ENCODE assay signal across 9 cellular contexts in genomic region chr4:57119054-57119651, GRCh38. TPM values are rescaled to one million over a fixed set of nuclear protein-coding genes. Genes with fewer than 3 reads are reported as not detected.
DNase-seq lines count a peak whose midpoint lies in the region; ATAC-seq and TF ChIP-seq lines count a peak whose summit lies in the region.
"Had no signal": no experiment of that assay in that cellular context is flagged by ENCODE, and none has a peak within 500 bp of the region (broad histone marks: within the 10 kb centered on the region; RNA-seq: fewer than 3 reads in every experiment).

No MANE protein-coding gene starts in this region.

- H2AFZ ChIP-seq in smooth muscle cell (ENCODE audit: low read depth) = peak overlapping the region; percentile 52

- H3F3A ChIP-seq in smooth muscle cell (ENCODE audit: low read depth) = peaks cover 23% of the 10 kb centered on the region

- DNase-seq in HCEC 1CT (peak; percentile 71), astrocyte of the hippocampus (ENCODE audit: low read depth, low spot score) (peak; percentile 84), hypothalamus (lab: John Stamatoyannopoulos, UW) (peak in 26 of 51 donors; percentile 5 to 64 (median 30)), smooth muscle cell (lab: John Stamatoyannopoulos, UW; ENCODE audit: unreplicated experiment) (peak; percentile 21), NCI-H2196 (lab: John Stamatoyannopoulos, UW; ENCODE audit: unreplicated experiment) (no peak)
- no peak for DNase-seq in stimulated activated CD4-positive, alpha-beta T cell treated with anti-CD3 and anti-CD28 coated beads, Interleukin-4, amount 100 ng/mL, for 4 hours
- DNase-seq: stimulated activated naive CD8-positive, alpha-beta T cell treated with anti-CD3 and anti-CD28 coated beads, Interleukin-15, Interleukin-2, amounts not matched to agents 100 U/mL and 50 U/mL, for 24 hours had no signal

- H3K4me3 ChIP-seq in smooth muscle cell = no peak overlapping the region

- TF ChIP-seq CTCF in smooth muscle cell (IDR thresholded peaks at IDR 0.05; ENCODE audit: borderline replicate concordance, insufficient read depth, poor library complexity, severe bottlenecking) = no peak

- WGBS in smooth muscle cell (ENCODE audit: low lambda C conversion rate) = 8% methylated on average over 8 of the region's 8 CpGs

- peak overlapping the region; percentile 70 for H3K4me2 ChIP-seq in smooth muscle cell

- H3K4me1 ChIP-seq in smooth muscle cell (ENCODE audit: low read depth) = peaks cover 3% of the 10 kb centered on the region

- H3K36me3 ChIP-seq in smooth muscle cell (ENCODE audit: low read depth) = no peaks in the 10 kb centered on the region

- peak overlapping the region; percentile 61 for H3K9ac ChIP-seq in smooth muscle cell (ENCODE audit: low read depth)

- no peaks in the 10 kb centered on the region for H4K20me1 ChIP-seq in smooth muscle cell (ENCODE audit: low read depth)

- no peaks in the 10 kb centered on the region for H3K9me3 ChIP-seq in smooth muscle cell (replicated peaks; ENCODE audit: low read depth)

- ATAC-seq in GM19463 (IDR thresholded peaks at IDR 0.05; ENCODE audit: unreplicated experiment) (no peak), HG02840 (IDR thresholded peaks at IDR 0.05; ENCODE audit: low FRiP score, unreplicated experiment) (no peak)
- ATAC-seq: stimulated activated naive CD8-positive, alpha-beta T cell treated with anti-CD3 and anti-CD28 coated beads, Interleukin-15, Interleukin-2, amounts not matched to agents 100 U/mL and 50 U/mL, for 24 hours had no signal

- no peaks in the 10 kb centered on the region for H3K79me2 ChIP-seq in smooth muscle cell (ENCODE audit: low read depth)

- peak overlapping the region; percentile 91 for H3K27ac ChIP-seq in smooth muscle cell (ENCODE audit: low read depth)

- no peaks in the 10 kb centered on the region for H3K27me3 ChIP-seq in smooth muscle cell (ENCODE audit: low read depth)

RNA-seq across cellular contexts. Expression of gene IGFBP7, which starts 9.0 kb away (rescaled TPM):
- total RNA-seq in smooth muscle cell = 998 and 1,065 TPM in 2 replicates
- 1,105 and 1,684 TPM in 2 replicates for polyA plus RNA-seq in smooth muscle cell

Comparison
In these comparisons a context has a peak if more than half of its experiments do, and no peak if none do; other contexts are left out.
1. DNase-seq: peak in HCEC 1CT (single experiment), astrocyte of the hippocampus (single experiment), hypothalamus (26 of 51) and smooth muscle cell (single experiment); none in stimulated activated CD4-positive, alpha-beta T cell treated with anti-CD3 and anti-CD28 coated beads, Interleukin-4, amount 100 ng/mL, for 4 hours (0 of 2) and NCI-H2196 (single experiment).